2 cellular contexts compared by ENCODE assay signal in genomic region chr3:24272408-24272807, GRCh38.
TF ChIP-seq lines count a peak whose summit lies in the region.

No MANE protein-coding gene starts in this region.

TF ChIP-seq in liver, 16 proteins besides CTCF, POLR2A, EP300 and RAD21 (continued from another document):
- no peak for TF ChIP-seq YY1 (IDR thresholded peaks at IDR 0.05)
- no peak for TF ChIP-seq REST (IDR thresholded peaks at IDR 0.05)
- no peak for TF ChIP-seq HNF4A (conservative IDR thresholded peaks at IDR 0.05)
- no peak for TF ChIP-seq JUND (IDR thresholded peaks at IDR 0.05)
- TF ChIP-seq FOXA2 (IDR thresholded peaks at IDR 0.05) = no peak
- TF ChIP-seq SP1 (IDR thresholded peaks at IDR 0.05) = no peak
- no peak for TF ChIP-seq TAF1 (conservative IDR thresholded peaks at IDR 0.05)
- TF ChIP-seq MAX (IDR thresholded peaks at IDR 0.05) = no peak
- TF ChIP-seq HNF4G (IDR thresholded peaks at IDR 0.05) = no peak
- TF ChIP-seq EGR1 (IDR thresholded peaks at IDR 0.05; ENCODE audit: low read depth in 2 of 2) = no peak
- no peak for TF ChIP-seq RXRA (IDR thresholded peaks at IDR 0.05)

TF ChIP-seq in HepG2, 621 proteins besides CTCF, POLR2A, EP300 and RAD21 (continued from another document):
- no peak for TF ChIP-seq DNMT3B (CRISPR knock-in tag; conservative IDR thresholded peaks at IDR 0.05)
- TF ChIP-seq HIC2 (CRISPR knock-in tag; IDR thresholded peaks at IDR 0.05; ENCODE audit: low read depth) = no peak
- no peak for TF ChIP-seq THAP11 (CRISPR knock-in tag; IDR thresholded peaks at IDR 0.05)
- TF ChIP-seq ZFP62 (CRISPR knock-in tag; IDR thresholded peaks at IDR 0.05) = no peak
- TF ChIP-seq ARID3A (IDR thresholded peaks at IDR 0.05; ENCODE audit: low read depth, low read length) = no peak
- no peak for TF ChIP-seq JUND (CRISPR knock-in tag; IDR thresholded peaks at IDR 0.05)
- TF ChIP-seq SIX4 (CRISPR knock-in tag; IDR thresholded peaks at IDR 0.05) = no peak
- no peak for TF ChIP-seq ZKSCAN8 (CRISPR knock-in tag; IDR thresholded peaks at IDR 0.05; ENCODE audit: borderline replicate concordance)
- no peak for TF ChIP-seq ZNF615 (CRISPR knock-in tag; IDR thresholded peaks at IDR 0.05; ENCODE audit: borderline replicate concordance)
- TF ChIP-seq ZBTB25 (CRISPR knock-in tag; IDR thresholded peaks at IDR 0.05) = no peak
- no peak for TF ChIP-seq ELF3 (CRISPR knock-in tag; IDR thresholded peaks at IDR 0.05)
- no peak for TF ChIP-seq ZSCAN22 (CRISPR knock-in tag; IDR thresholded peaks at IDR 0.05)
- TF ChIP-seq ZNF709 (CRISPR knock-in tag; IDR thresholded peaks at IDR 0.05) = no peak
